2 cellular contexts compared by ENCODE assay signal in the genomic region with DNA sequence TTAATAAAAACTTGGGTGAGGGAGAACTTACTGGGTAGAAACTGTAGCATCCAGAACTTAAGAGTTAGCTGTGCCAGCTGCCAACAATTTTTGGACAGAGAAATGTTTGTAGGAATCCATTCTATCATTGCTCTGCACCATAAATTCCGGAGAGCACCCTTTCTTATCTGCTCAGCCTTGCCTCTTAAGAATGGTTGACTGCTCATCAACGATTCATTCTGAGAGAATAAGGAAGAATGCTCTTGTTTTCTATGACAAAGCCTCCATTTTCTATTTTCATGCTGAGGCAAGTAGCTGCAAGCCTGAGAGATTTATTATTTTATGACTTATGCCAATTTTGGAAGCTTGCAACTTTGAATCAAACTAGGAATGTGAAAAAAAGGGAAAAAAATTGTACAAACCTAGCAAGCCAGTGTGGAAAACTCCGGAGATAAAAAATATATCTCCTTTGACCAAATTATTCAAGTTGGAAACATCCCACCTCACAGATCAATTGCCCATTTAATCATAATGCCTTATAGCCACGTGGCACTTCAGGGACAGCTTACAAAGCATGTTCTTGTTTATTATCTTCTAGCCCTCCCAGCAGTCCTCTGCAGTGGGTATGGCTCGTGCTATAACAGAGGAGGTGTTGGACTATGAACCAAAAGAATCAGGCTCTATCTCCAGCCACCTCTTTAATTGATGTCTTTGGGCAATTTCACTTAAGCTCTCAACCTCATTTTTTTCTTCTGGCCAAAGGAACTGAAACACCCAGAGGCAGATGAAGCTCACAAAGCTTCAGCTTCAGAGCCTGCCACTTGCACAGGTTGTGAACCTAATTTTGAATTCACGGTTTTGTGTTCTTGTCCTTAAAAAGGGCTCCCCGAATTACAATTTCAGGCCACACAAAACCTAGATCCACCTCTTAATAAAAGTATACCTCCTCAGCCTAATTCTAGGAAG.
A peak's percentile ranks its signal among the peaks of the same experiment; 100 is the strongest.
TF ChIP-seq lines count a peak whose summit lies in the region.

No MANE protein-coding gene starts in this region.

TF ChIP-seq in HepG2, 621 proteins besides CTCF, POLR2A, EP300 and RAD21:
- TF ChIP-seq, protein P1, sequence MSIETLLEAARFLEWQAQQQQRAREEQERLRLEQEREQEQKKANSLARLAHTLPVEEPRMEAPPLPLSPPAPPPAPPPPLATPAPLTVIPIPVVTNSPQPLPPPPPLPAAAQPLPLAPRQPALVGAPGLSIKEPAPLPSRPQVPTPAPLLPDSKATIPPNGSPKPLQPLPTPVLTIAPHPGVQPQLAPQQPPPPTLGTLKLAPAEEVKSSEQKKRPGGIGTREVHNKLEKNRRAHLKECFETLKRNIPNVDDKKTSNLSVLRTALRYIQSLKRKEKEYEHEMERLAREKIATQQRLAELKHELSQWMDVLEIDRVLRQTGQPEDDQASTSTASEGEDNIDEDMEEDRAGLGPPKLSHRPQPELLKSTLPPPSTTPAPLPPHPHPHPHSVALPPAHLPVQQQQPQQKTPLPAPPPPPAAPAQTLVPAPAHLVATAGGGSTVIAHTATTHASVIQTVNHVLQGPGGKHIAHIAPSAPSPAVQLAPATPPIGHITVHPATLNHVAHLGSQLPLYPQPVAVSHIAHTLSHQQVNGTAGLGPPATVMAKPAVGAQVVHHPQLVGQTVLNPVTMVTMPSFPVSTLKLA (IDR thresholded peaks at IDR 0.05), result peak; percentile 36; the same call in 1 of the 2 replicates
- no peak for TF ChIP-seq CBX1 (IDR thresholded peaks at IDR 0.05; ENCODE audit: low read depth)

TF ChIP-seq in K562, 482 proteins besides CTCF, POLR2A, EP300 and RAD21:
- no peak for TF ChIP-seq SRSF7 (optimal IDR thresholded peaks at IDR 0.05; ENCODE audit: low read depth, low read length)
